8 cellular contexts compared by ENCODE assay signal in genomic region chr17:31096106-31096436, GRCh38. TPM values are rescaled to one million over a fixed set of nuclear protein-coding genes. Genes with fewer than 3 reads are reported as not detected.
DNase-seq lines count a peak whose midpoint lies in the region; ATAC-seq and TF ChIP-seq lines count a peak whose summit lies in the region.

No MANE protein-coding gene starts in this region.

- no peak for TF ChIP-seq RAD21 in neural cell (conservative IDR thresholded peaks at IDR 0.05)

- peak overlapping the region; percentile 73 for H3K27ac ChIP-seq in CD4-positive, CD25-positive, alpha-beta regulatory T cell (ENCODE audit: insufficient read depth, low read length, poor library complexity, severe bottlenecking)
- H3K27ac ChIP-seq in neural cell (ENCODE audit: low read length) = peak overlapping the region; percentile 98

- peaks cover 41% of the 10 kb centered on the region for H3K79me2 ChIP-seq in neural cell (replicated peaks; ENCODE audit: insufficient read depth, low read length)

- H3K4me1 Mint-ChIP-seq in CD4-positive, CD25-positive, alpha-beta regulatory T cell = peaks cover 0 to 19% (median 16%) of the 10 kb centered on the region in 4 donors
- peaks cover 22% of the 10 kb centered on the region for H3K4me1 Mint-ChIP-seq in dendritic cell treated with granulocyte-macrophage colony-stimulating factor and Interleukin-4, amounts not matched to agents 40 ng/mL and 50 ng/mL, for 4 days (ENCODE audit: low read depth)

- H3K4me1 ChIP-seq in CD4-positive, CD25-positive, alpha-beta regulatory T cell (ENCODE audit: control insufficient read depth, insufficient read depth, low read length, poor library complexity, severe bottlenecking) = peaks cover 9% of the 10 kb centered on the region

- H3K4me3 ChIP-seq in CD4-positive, CD25-positive, alpha-beta regulatory T cell (ENCODE audit: low read depth, low read length) = peak overlapping the region; percentile 79
- peak overlapping the region; percentile 85 for H3K4me3 ChIP-seq in LNCaP clone FGC (ENCODE audit: low read depth, low read length)
- H3K4me3 ChIP-seq in neural cell (ENCODE audit: low read length) = peak overlapping the region; percentile 98

- no peak for DNase-seq in CD4-positive, CD25-positive, alpha-beta regulatory T cell
- no peak for DNase-seq in LNCaP clone FGC (ENCODE audit: low read depth)
- DNase-seq in middle frontal gyrus (ENCODE audit: extremely low spot score, low spot score) = no peak

- H3K27ac Mint-ChIP-seq in CD4-positive, CD25-positive, alpha-beta regulatory T cell = peak overlapping the region; percentile 94 to 98 (median 98)
- peak overlapping the region; percentile 71 for H3K27ac Mint-ChIP-seq in dendritic cell treated with granulocyte-macrophage colony-stimulating factor and Interleukin-4, amounts not matched to agents 40 ng/mL and 50 ng/mL, for 4 days

- H3K27me3 Mint-ChIP-seq in CD4-positive, CD25-positive, alpha-beta regulatory T cell = no peaks in the 10 kb centered on the region
- no peaks in the 10 kb centered on the region for H3K27me3 Mint-ChIP-seq in dendritic cell treated with granulocyte-macrophage colony-stimulating factor and Interleukin-4, amounts not matched to agents 40 ng/mL and 50 ng/mL, for 4 days

- no peak for TF ChIP-seq EP300 in neural cell (conservative IDR thresholded peaks at IDR 0.05; ENCODE audit: poor library complexity, severe bottlenecking)

- no peak for ATAC-seq in CD4-positive, CD25-positive, alpha-beta regulatory T cell (ENCODE audit: low read depth in 2 of 2)
- ATAC-seq in GM18873 (IDR thresholded peaks at IDR 0.05; ENCODE audit: low FRiP score, unreplicated experiment) = no peak
- no peak for ATAC-seq in GM21529 (IDR thresholded peaks at IDR 0.05; ENCODE audit: unreplicated experiment)
- ATAC-seq in GM19328 (IDR thresholded peaks at IDR 0.05; ENCODE audit: unreplicated experiment) = no peak

- H3K27me3 ChIP-seq in CD4-positive, CD25-positive, alpha-beta regulatory T cell (ENCODE audit: control insufficient read depth, insufficient read depth, low read length) = no peaks in the 10 kb centered on the region
- no peaks in the 10 kb centered on the region for H3K27me3 ChIP-seq in neural cell (ENCODE audit: insufficient read depth, low read depth, low read length)

- peak overlapping the region; percentile 99 for H3K9ac ChIP-seq in neural cell (ENCODE audit: low read length)

- no peaks in the 10 kb centered on the region for H3K36me3 ChIP-seq in CD4-positive, CD25-positive, alpha-beta regulatory T cell (ENCODE audit: control insufficient read depth, insufficient read depth, low read length)
- no peaks in the 10 kb centered on the region for H3K36me3 ChIP-seq in neural cell (ENCODE audit: insufficient read depth, low read length)

- peaks cover 0 to 1% (median 0%) of the 10 kb centered on the region in 7 donors for H3K9me3 Mint-ChIP-seq in CD4-positive, CD25-positive, alpha-beta regulatory T cell
- no peaks in the 10 kb centered on the region for H3K9me3 Mint-ChIP-seq in dendritic cell treated with granulocyte-macrophage colony-stimulating factor and Interleukin-4, amounts not matched to agents 40 ng/mL and 50 ng/mL, for 4 days

- no peaks in the 10 kb centered on the region for H3K36me3 Mint-ChIP-seq in CD4-positive, CD25-positive, alpha-beta regulatory T cell
- H3K36me3 Mint-ChIP-seq in dendritic cell treated with granulocyte-macrophage colony-stimulating factor and Interleukin-4, amounts not matched to agents 40 ng/mL and 50 ng/mL, for 4 days (ENCODE audit: low read depth) = no peaks in the 10 kb centered on the region

- H3K4me3 Mint-ChIP-seq in CD4-positive, CD25-positive, alpha-beta regulatory T cell = peak overlapping the region; percentile 85 to 97 (median 90)
- H3K4me3 Mint-ChIP-seq in dendritic cell treated with granulocyte-macrophage colony-stimulating factor and Interleukin-4, amounts not matched to agents 40 ng/mL and 50 ng/mL, for 4 days = peak overlapping the region; percentile 80

- no peaks in the 10 kb centered on the region for H3K9me3 ChIP-seq in CD4-positive, CD25-positive, alpha-beta regulatory T cell (ENCODE audit: control insufficient read depth in 2 of 2, low read length in 2 of 2)
- no peaks in the 10 kb centered on the region for H3K9me3 ChIP-seq in neural cell (ENCODE audit: low read length)

- TF ChIP-seq CTCF in LNCaP clone FGC (IDR thresholded peaks at IDR 0.05; ENCODE audit: control insufficient read depth, extremely low read depth, insufficient read depth) (no peak), neural cell (IDR thresholded peaks at IDR 0.05; ENCODE audit: poor library complexity, severe bottlenecking) (no peak)

- H3K4me2 ChIP-seq in neural cell (ENCODE audit: low read length) = peak overlapping the region; percentile 89

- H2AFZ ChIP-seq in neural cell (ENCODE audit: low read depth, low read length) = peak overlapping the region; percentile 73

- intact Hi-C loops in dendritic cell treated with granulocyte-macrophage colony-stimulating factor and Interleukin-4, amounts not matched to agents 40 ng/mL and 50 ng/mL, for 4 days (cut with micrococcal nuclease) = no loop called here

- H3K9me2 ChIP-seq in neural cell (ENCODE audit: insufficient read depth, low read length) = no peaks in the 10 kb centered on the region

- peaks cover 13% of the 10 kb centered on the region for H3F3A ChIP-seq in neural cell (ENCODE audit: insufficient read depth, low read length, poor library complexity, severe bottlenecking)

- H4K20me1 ChIP-seq in neural cell (ENCODE audit: insufficient read depth) = no peaks in the 10 kb centered on the region

TF ChIP-seq in neural cell, 6 proteins besides CTCF, POLR2A, EP300 and RAD21:
- TF ChIP-seq SMC3 (conservative IDR thresholded peaks at IDR 0.05; ENCODE audit: poor library complexity) (peak; percentile 23), MXI1 (conservative IDR thresholded peaks at IDR 0.05; ENCODE audit: poor library complexity, severe bottlenecking) (peak; percentile 29), POLR2AphosphoS5 (IDR thresholded peaks at IDR 0.05) (no peak)
- TF ChIP-seq, protein P1, sequence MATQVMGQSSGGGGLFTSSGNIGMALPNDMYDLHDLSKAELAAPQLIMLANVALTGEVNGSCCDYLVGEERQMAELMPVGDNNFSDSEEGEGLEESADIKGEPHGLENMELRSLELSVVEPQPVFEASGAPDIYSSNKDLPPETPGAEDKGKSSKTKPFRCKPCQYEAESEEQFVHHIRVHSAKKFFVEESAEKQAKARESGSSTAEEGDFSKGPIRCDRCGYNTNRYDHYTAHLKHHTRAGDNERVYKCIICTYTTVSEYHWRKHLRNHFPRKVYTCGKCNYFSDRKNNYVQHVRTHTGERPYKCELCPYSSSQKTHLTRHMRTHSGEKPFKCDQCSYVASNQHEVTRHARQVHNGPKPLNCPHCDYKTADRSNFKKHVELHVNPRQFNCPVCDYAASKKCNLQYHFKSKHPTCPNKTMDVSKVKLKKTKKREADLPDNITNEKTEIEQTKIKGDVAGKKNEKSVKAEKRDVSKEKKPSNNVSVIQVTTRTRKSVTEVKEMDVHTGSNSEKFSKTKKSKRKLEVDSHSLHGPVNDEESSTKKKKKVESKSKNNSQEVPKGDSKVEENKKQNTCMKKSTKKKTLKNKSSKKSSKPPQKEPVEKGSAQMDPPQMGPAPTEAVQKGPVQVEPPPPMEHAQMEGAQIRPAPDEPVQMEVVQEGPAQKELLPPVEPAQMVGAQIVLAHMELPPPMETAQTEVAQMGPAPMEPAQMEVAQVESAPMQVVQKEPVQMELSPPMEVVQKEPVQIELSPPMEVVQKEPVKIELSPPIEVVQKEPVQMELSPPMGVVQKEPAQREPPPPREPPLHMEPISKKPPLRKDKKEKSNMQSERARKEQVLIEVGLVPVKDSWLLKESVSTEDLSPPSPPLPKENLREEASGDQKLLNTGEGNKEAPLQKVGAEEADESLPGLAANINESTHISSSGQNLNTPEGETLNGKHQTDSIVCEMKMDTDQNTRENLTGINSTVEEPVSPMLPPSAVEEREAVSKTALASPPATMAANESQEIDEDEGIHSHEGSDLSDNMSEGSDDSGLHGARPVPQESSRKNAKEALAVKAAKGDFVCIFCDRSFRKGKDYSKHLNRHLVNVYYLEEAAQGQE (IDR thresholded peaks at IDR 0.05; ENCODE audit: borderline replicate concordance) = peak; percentile 17
TF ChIP-seq in neural cell: peak in this region for 3.

RNA-seq across cellular contexts. Expression of gene NF1, which starts 1.3 kb away (rescaled TPM):
- 45.2 TPM for total RNA-seq in CD4-positive, CD25-positive, alpha-beta regulatory T cell
- polyA plus RNA-seq in CD4-positive, CD25-positive, alpha-beta regulatory T cell = 10 to 100 TPM; 19.7 to 47.3 (median 35.7) TPM
- 21.2 and 22.4 TPM in 2 replicates for polyA plus RNA-seq in neural cell
- 185 and 229 TPM in 2 replicates for polyA minus RNA-seq in neural cell
